Comparison of ENCODE assay signal across 18 cellular contexts in genomic region chr12:109131522-109132050, GRCh38. TPM values are rescaled to one million over a fixed set of nuclear protein-coding genes. Genes with fewer than 3 reads are reported as not detected.
DNase-seq lines count a peak whose midpoint lies in the region; ATAC-seq, FAIRE-seq and TF ChIP-seq lines count a peak whose summit lies in the region.
"Had no signal": no experiment of that assay in that cellular context is flagged by ENCODE, and none has a peak within 500 bp of the region (broad histone marks: within the 10 kb centered on the region; RNA-seq: fewer than 3 reads in every experiment).

No MANE protein-coding gene starts in this region.

- no peak overlapping the region for H3K23ac ChIP-seq in IMR-90 (ENCODE audit: low read depth, low read length)

- H3K18ac ChIP-seq in IMR-90 (ENCODE audit: low read depth, low read length), result no peak overlapping the region

- no peak overlapping the region for H4K8ac ChIP-seq in IMR-90 (ENCODE audit: low read depth in 2 of 2, low read length in 2 of 2)

- BruUV-seq in IMR-90 (replicated peaks; lab: Mats Ljungman, UMichigan), result no TSS peak

- H3K27me3 ChIP-seq in IMR-90 (ENCODE audit: control insufficient read depth, insufficient read depth, low read length) (peaks cover 8% of the 10 kb centered on the region), skeletal muscle satellite cell (ENCODE audit: control insufficient read depth, insufficient read depth, low read length) (peaks cover 24% of the 10 kb centered on the region), spleen (replicated peaks in 1 of 7) (no peaks in the 10 kb centered on the region)
- H3K27me3 ChIP-seq: ovary had no signal

- DNase-seq in IMR-90 (no peak), astrocyte of the hippocampus (ENCODE audit: low read depth, low spot score) (peak; percentile 11), kidney (no peak), GF-D8 (lab: John Stamatoyannopoulos, UW) (no peak), spleen (no peak)
- DNase-seq in activated CD8-positive, alpha-beta memory T cell treated with anti-CD3 and anti-CD28 coated beads, Interleukin-2, amount 50 U/mL, for 4 hours, result no peak
- DNase-seq: activated CD4-positive, alpha-beta T cell treated with anti-CD3 and anti-CD28 coated beads, Interleukin-2, amount 50 U/mL, for 1 hour; CD4-positive, alpha-beta memory T cell; effector CD4-positive, alpha-beta T cell; NCI-H1092 treated with DMSO at 0.1 percent for 48 hours; ovary; stimulated activated CD4-positive, alpha-beta T cell treated with anti-CD3 and anti-CD28 coated beads, Interleukin-4, amount 100 ng/mL, for 4 hours; stimulated activated naive B cell treated with anti-CD40 and anti-IgM and Interleukin-4, amounts not matched to agents 10 μg/mL and 1 μg/mL and 100 μg/mL, for 72 hours; T-helper 9 cell had no signal

- no peak overlapping the region for H4K91ac ChIP-seq in IMR-90 (ENCODE audit: insufficient read depth, low read depth, low read length)

- H3K4me1 ChIP-seq in IMR-90 (ENCODE audit: control insufficient read depth, insufficient read depth, low read length), result peaks cover 4% of the 10 kb centered on the region; the same call in 1 of the 2 replicates
- H3K4me1 ChIP-seq in kidney (ENCODE audit: control insufficient read depth in 1 of 2, insufficient read depth in 1 of 2, low read depth in 1 of 2, low read length in 2 of 2), result peaks cover 15% of the 10 kb centered on the region in 2 donors
- H3K4me1 ChIP-seq in skeletal muscle satellite cell (ENCODE audit: control insufficient read depth, insufficient read depth, low read length), result peaks cover 13% of the 10 kb centered on the region
- peaks cover 0 to 6% (median under 1%) of the 10 kb centered on the region in 6 donors for H3K4me1 ChIP-seq in spleen

- H2AFZ ChIP-seq in IMR-90 (replicated peaks; ENCODE audit: low read length, poor library complexity), result no peak overlapping the region

- H2AK9ac ChIP-seq in IMR-90 (replicated peaks; ENCODE audit: low read depth, low read length, poor library complexity), result no peak overlapping the region

- WGBS in IMR-90 (ENCODE audit: extremely low coverage in 2 of 2, insufficient read length in 1 of 2), 2 experiments, result 58% methylated on average over 14 of the region's 17 CpGs; no CpG with 5 or more reads in 1 of the 2 experiments
- 72 to 85% (median 79%) methylated on average over 15 to 17 of the region's 17 CpGs for WGBS in spleen, 5 donors

- H2AK5ac ChIP-seq in IMR-90 (ENCODE audit: low read depth, low read length), result no peak overlapping the region

- H3K9me1 ChIP-seq in IMR-90 (ENCODE audit: insufficient read depth, low read length), result no peaks in the 10 kb centered on the region

- H3K9ac ChIP-seq in IMR-90 (ENCODE audit: low read depth, low read length) (no peak overlapping the region), kidney (ENCODE audit: low read length in 2 of 2) (peak overlapping the region in 1 of 2 donors; percentile 60), skeletal muscle satellite cell (ENCODE audit: low read depth, low read length) (no peak overlapping the region)

- TF ChIP-seq RAD21 in IMR-90 (IDR thresholded peaks at IDR 0.05; ENCODE audit: low read length), result no peak

- intact Hi-C loops in IMR-90 (cut with micrococcal nuclease) (no loop called here), kidney (cut with DNase I) (no loop called here), spleen (cut with DNase I; ENCODE audit: low total_unique reads) (no loop called here)

- TF ChIP-seq POLR2A in IMR-90 (IDR thresholded peaks at IDR 0.05; ENCODE audit: low read depth, low read length) (no peak), spleen (IDR thresholded peaks at IDR 0.05) (no peak)

- no peak overlapping the region for H3K56ac ChIP-seq in IMR-90 (ENCODE audit: extremely low read depth, insufficient read depth, low read length)

- H3K27ac ChIP-seq in IMR-90 (ENCODE audit: insufficient read depth, low read length), result no peak overlapping the region
- peak overlapping the region; percentile 74 to 78 for H3K27ac ChIP-seq in kidney (ENCODE audit: low read depth in 2 of 2, low read length in 2 of 2)
- H3K27ac ChIP-seq in spleen, result peak overlapping the region in 1 of 8 donors; percentile 14

- no peak overlapping the region for H2BK20ac ChIP-seq in IMR-90 (ENCODE audit: low read depth, low read length)

- H4K5ac ChIP-seq in IMR-90 (ENCODE audit: low read depth, low read length), result no peak overlapping the region

- no peak overlapping the region for H2BK15ac ChIP-seq in IMR-90 (ENCODE audit: low read depth, low read length)

- H3K79me1 ChIP-seq in IMR-90 (ENCODE audit: low read depth in 1 of 2, low read length in 2 of 2), result no peaks in the 10 kb centered on the region

- CTCF ChIA-PET in IMR-90 (lab: Yijun Ruan, JAX), result interaction anchor here (0.6 to 0.9 kb wide), 2 partner anchors 9 to 23 kb away, joined by 4 read pairs; no protein-coding TSS in a partner anchor

- in situ Hi-C loops in IMR-90 (cut with MboI; ENCODE audit: low sequenced_read_pairs), result no loop called here

- H3K4me3 ChIP-seq in IMR-90 (ENCODE audit: insufficient read depth, low read depth, low read length), result no peak overlapping the region
- H3K4me3 ChIP-seq in kidney (ENCODE audit: low read length in 2 of 2), result no peak overlapping the region
- peak overlapping the region; percentile 1 for H3K4me3 ChIP-seq in skeletal muscle satellite cell (ENCODE audit: low read length)
- peak overlapping the region in 1 of 8 donors; percentile 2 for H3K4me3 ChIP-seq in spleen
- H3K4me3 ChIP-seq: ovary had no signal

- H2BK5ac ChIP-seq in IMR-90 (ENCODE audit: low read depth, low read length, poor library complexity, severe bottlenecking), result no peak overlapping the region

- H3K9me3 ChIP-seq in IMR-90 (ENCODE audit: control insufficient read depth, insufficient read depth, low read length) (no peaks in the 10 kb centered on the region), kidney (ENCODE audit: control insufficient read depth in 1 of 2, low read length in 2 of 2) (no peaks in the 10 kb centered on the region), skeletal muscle satellite cell (replicated peaks; ENCODE audit: low read length) (no peaks in the 10 kb centered on the region), spleen (peaks cover 0 to 10% (median 6%) of the 10 kb centered on the region in 8 donors)
- H3K9me3 ChIP-seq: ovary had no signal

- FAIRE-seq in kidney (lab: Jason Lieb, UNC), result no peak
- FAIRE-seq: astrocyte, RCC 7860 had no signal

- H3K36me3 ChIP-seq in IMR-90 (ENCODE audit: control insufficient read depth, insufficient read depth, low read length), result no peaks in the 10 kb centered on the region
- no peaks in the 10 kb centered on the region for H3K36me3 ChIP-seq in kidney (ENCODE audit: control insufficient read depth in 1 of 2, insufficient read depth in 2 of 2, low read length in 2 of 2)
- H3K36me3 ChIP-seq in skeletal muscle satellite cell (ENCODE audit: insufficient read depth, low read length), result no peaks in the 10 kb centered on the region
- H3K36me3 ChIP-seq in spleen, result no peaks in the 10 kb centered on the region
- H3K36me3 ChIP-seq: ovary had no signal

- dilution Hi-C loops in IMR-90 (cut with HindIII; ENCODE audit: low sequenced_read_pairs, unreplicated experiment), result no loop called here

- no peak overlapping the region for H3K14ac ChIP-seq in IMR-90 (replicated peaks; ENCODE audit: low read depth, low read length)

- H3K4me2 ChIP-seq in IMR-90 (ENCODE audit: low read depth, low read length) (no peak overlapping the region), skeletal muscle satellite cell (ENCODE audit: low read length) (peak overlapping the region; percentile 45)

- H4K20me1 ChIP-seq in IMR-90 (ENCODE audit: insufficient read depth, low read length), result no peaks in the 10 kb centered on the region

- no peak overlapping the region for H2BK120ac ChIP-seq in IMR-90 (ENCODE audit: low read depth, low read length)

- TF ChIP-seq CTCF in IMR-90 (conservative IDR thresholded peaks at IDR 0.05; ENCODE audit: low read depth, low read length) (no peak), kidney (IDR thresholded peaks at IDR 0.05; ENCODE audit: borderline replicate concordance, extremely low read depth, insufficient read depth) (no peak), spleen (IDR thresholded peaks at IDR 0.05 in 8 of 11, conservative IDR thresholded peaks at IDR 0.05 in 3 of 11) (no peak)

- peak; percentile 33 for ATAC-seq in IMR-90 (ENCODE audit: low read depth)
- ATAC-seq in GM19455 (IDR thresholded peaks at IDR 0.05; ENCODE audit: unreplicated experiment), result no peak
- ATAC-seq: stimulated activated naive B cell treated with anti-CD40 and anti-IgM and Interleukin-4, amounts not matched to agents 10 μg/mL and 1 μg/mL and 100 μg/mL, for 72 hours had no signal

- POLR2A ChIA-PET in IMR-90 (lab: Charles Lee; ENCODE audit: unreplicated experiment), result interaction anchor here (0.5 kb wide), 1 partner anchor 16 kb away, joined by 3 read pairs; no protein-coding TSS in a partner anchor

- H3K4ac ChIP-seq in IMR-90 (ENCODE audit: low read depth, low read length), result no peak overlapping the region

TF ChIP-seq in IMR-90, 13 proteins besides CTCF, POLR2A, EP300 and RAD21:
- no peak for TF ChIP-seq MAFK (IDR thresholded peaks at IDR 0.05; ENCODE audit: low read depth, low read length)

RNA-seq across cellular contexts. Expression of gene ACACB, which starts 15.2 kb away (rescaled TPM):
- total RNA-seq in IMR-90 (2012; rRNA removed), result 1.1 and 2.0 TPM in 2 replicates
- 1.3 and 2.1 TPM in 2 replicates for polyA plus RNA-seq in IMR-90 (2012; rRNA removed)
- polyA plus RNA-seq in IMR-90 (2012; cell fraction: cytosol; rRNA removed), result 0.87 and 1.3 TPM in 2 replicates
- polyA plus RNA-seq in IMR-90 (2012; cell fraction: nucleus; rRNA removed; ENCODE audit: low replicate concordance), result 3.0 and 3.9 TPM in 2 replicates
- 56.8 TPM for total RNA-seq in kidney
- polyA plus RNA-seq in kidney (ENCODE audit: insufficient read depth, low read depth, low replicate concordance), result 13.8 TPM
- 1.5 and 2.8 TPM in 2 replicates for total RNA-seq in skeletal muscle satellite cell (2012; rRNA removed)
- 100 to 1,000 TPM in 1 of 7 donors, 10 to 100 TPM in 6; 24.7 to 111 (median 55.4) TPM for total RNA-seq in spleen
- polyA plus RNA-seq in spleen, result 10 to 100 TPM in 1 of 3 donors, 1 to 10 TPM in 2; 2.8 to 14.9 (median 5.6) TPM

RNA-seq across cellular contexts. Expression of gene UNG, which starts 34.2 kb away (rescaled TPM):
- 13.1 and 13.3 TPM in 2 replicates for total RNA-seq in IMR-90 (2012; rRNA removed)
- polyA plus RNA-seq in IMR-90 (2012; rRNA removed), result 14.5 and 16.0 TPM in 2 replicates
- polyA plus RNA-seq in IMR-90 (2012; cell fraction: cytosol; rRNA removed), result 7.7 and 16.7 TPM in 2 replicates
- polyA plus RNA-seq in IMR-90 (2012; cell fraction: nucleus; rRNA removed; ENCODE audit: low replicate concordance), result 4.3 and 7.7 TPM in 2 replicates
- total RNA-seq in kidney, result 24.9 TPM
- 30.3 TPM for polyA plus RNA-seq in kidney (ENCODE audit: insufficient read depth, low read depth, low replicate concordance)
- 17.3 and 23.3 TPM in 2 replicates for total RNA-seq in skeletal muscle satellite cell (2012; rRNA removed)
- total RNA-seq in spleen, result 10 to 100 TPM; 15.0 to 30.6 (median 18.5) TPM
- polyA plus RNA-seq in spleen, result 10 to 100 TPM in 2 of 3 donors, 1 to 10 TPM in 1; 9.8 to 18.1 (median 14.7) TPM

RNA-seq across cellular contexts. Expression of gene ALKBH2, which starts 38.3 kb away (rescaled TPM):
- total RNA-seq in IMR-90 (2012; rRNA removed) (14.9 and 18.3 TPM in 2 replicates), kidney (14.7 TPM), spleen (10 to 100 TPM in 5 of 7 donors, 1 to 10 TPM in 2; 8.6 to 18.8 (median 12.3) TPM)
- polyA plus RNA-seq in IMR-90 (2012; rRNA removed) (14.1 and 17.8 TPM in 2 replicates), kidney (ENCODE audit: insufficient read depth, low read depth, low replicate concordance) (18.8 TPM), spleen (10 to 100 TPM; 28.2 to 40.3 (median 32.2) TPM)
- polyA plus RNA-seq in IMR-90 (2012; cell fraction: cytosol; rRNA removed), result 8.6 and 11.2 TPM in 2 replicates
- polyA plus RNA-seq in IMR-90 (2012; cell fraction: nucleus; rRNA removed; ENCODE audit: low replicate concordance), result 20.8 and 47.9 TPM in 2 replicates
- 25.6 and 28.4 TPM in 2 replicates for total RNA-seq in skeletal muscle satellite cell (2012; rRNA removed)
